14 cellular contexts compared by ENCODE assay signal in the genomic region with DNA sequence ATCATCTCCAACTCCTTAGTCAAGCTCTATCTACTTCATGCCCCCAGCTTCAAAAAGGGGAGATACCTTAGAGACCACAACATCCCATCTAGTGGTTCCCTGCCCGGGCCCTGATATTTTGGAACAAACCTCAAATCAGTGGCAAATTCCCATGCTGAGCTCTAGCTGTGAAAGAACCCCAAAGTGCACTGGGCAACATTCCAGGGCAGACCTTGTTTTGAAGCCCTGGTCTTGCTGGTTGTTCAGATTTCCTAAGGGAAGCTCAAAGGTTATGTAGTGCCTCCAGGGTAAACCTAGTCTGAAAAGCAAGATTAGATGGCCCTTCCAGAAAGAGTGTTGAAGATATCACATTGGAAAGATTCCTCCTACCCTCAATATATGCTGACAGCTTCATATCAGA. TPM values are rescaled to one million over a fixed set of nuclear protein-coding genes. Genes with fewer than 3 reads are reported as not detected.
DNase-seq lines count a peak whose midpoint lies in the region; ATAC-seq and TF ChIP-seq lines count a peak whose summit lies in the region.
"Had no signal": no experiment of that assay in that cellular context is flagged by ENCODE, and none has a peak within 500 bp of the region (broad histone marks: within the 10 kb centered on the region; RNA-seq: fewer than 3 reads in every experiment).

No MANE protein-coding gene starts in this region.

- H3K27ac ChIP-seq in thymus (ENCODE audit: low read depth) (peak overlapping the region; percentile 89), dorsolateral prefrontal cortex (no peak overlapping the region)
- H3K27ac ChIP-seq: prostate gland, SJSA1 had no signal

- no peaks in the 10 kb centered on the region for H3K27me3 ChIP-seq in thymus (ENCODE audit: control insufficient read depth, insufficient read depth)
- H3K27me3 ChIP-seq in dorsolateral prefrontal cortex, result no peaks in the 10 kb centered on the region

- no peaks in the 10 kb centered on the region for H3K36me3 ChIP-seq in thymus (ENCODE audit: control insufficient read depth, insufficient read depth)
- H3K36me3 ChIP-seq: prostate gland, SJSA1 had no signal

- H3K4me3 Mint-ChIP-seq in activated naive CD4-positive, alpha-beta T cell treated with anti-CD3 and anti-CD28 coated beads, Interleukin-2, amount 50 U/mL, for 24 hours, result peak overlapping the region; percentile 80
- H3K4me3 Mint-ChIP-seq in WTC11, result no peak overlapping the region
- H3K4me3 Mint-ChIP-seq in glutamatergic neuron (ENCODE audit: unreplicated experiment), result peak overlapping the region; percentile 9
- H3K4me3 Mint-ChIP-seq: brain, type B pancreatic cell had no signal

- TF ChIP-seq CTCF in WTC11 (IDR thresholded peaks at IDR 0.05) (no peak), glutamatergic neuron (IDR thresholded peaks at IDR 0.05; ENCODE audit: partially characterized antibody, unreplicated experiment) (no peak), dorsolateral prefrontal cortex (IDR thresholded peaks at IDR 0.05 in 54 of 56, conservative IDR thresholded peaks at IDR 0.05 in 2 of 56; ENCODE audit: low read depth in 1 of 56, partially characterized antibody in 56 of 56) (no peak)

- H3K27ac Mint-ChIP-seq in activated naive CD4-positive, alpha-beta T cell treated with anti-CD3 and anti-CD28 coated beads, Interleukin-2, amount 50 U/mL, for 24 hours, result peak overlapping the region; percentile 98
- peak overlapping the region; percentile 33 for H3K27ac Mint-ChIP-seq in WTC11
- H3K27ac Mint-ChIP-seq in glutamatergic neuron (ENCODE audit: unreplicated experiment), result no peak overlapping the region
- H3K27ac Mint-ChIP-seq: type B pancreatic cell had no signal

- H3K9me3 ChIP-seq in thymus (ENCODE audit: control insufficient read depth), result no peaks in the 10 kb centered on the region
- H3K9me3 ChIP-seq: prostate gland, SJSA1 had no signal

- intact Hi-C loops in dorsolateral prefrontal cortex (cut with DNase I) (no loop called here), Right ventricle myocardium superior (cut with DNase I) (no loop called here)

- H3K4me3 ChIP-seq in thymus (ENCODE audit: low read length) (no peak overlapping the region), dorsolateral prefrontal cortex (no peak overlapping the region)
- H3K4me3 ChIP-seq: prostate gland, SJSA1 had no signal

- H3K27me3 Mint-ChIP-seq in activated naive CD4-positive, alpha-beta T cell treated with anti-CD3 and anti-CD28 coated beads, Interleukin-2, amount 50 U/mL, for 24 hours, result no peaks in the 10 kb centered on the region
- H3K27me3 Mint-ChIP-seq in WTC11 (ENCODE audit: low read depth), result no peaks in the 10 kb centered on the region
- H3K27me3 Mint-ChIP-seq in glutamatergic neuron (ENCODE audit: unreplicated experiment), result no peaks in the 10 kb centered on the region
- H3K27me3 Mint-ChIP-seq: brain, type B pancreatic cell had no signal

- CTCF ChIA-PET in WTC11 (lab: Charles Lee), result interaction anchor here (1.2 to 2.0 kb wide), 2 partner anchors 40 to 104 kb away, joined by 4 to 7 read pairs; partner anchors contain the start of gene SLC35B1

- DNase-seq in activated naive CD4-positive, alpha-beta T cell treated with Interleukin-2 at 50 U/mL for 16 hours, result no peak
- DNase-seq in WTC11 (ENCODE audit: low spot score) (no peak), glutamatergic neuron (no peak), dorsolateral prefrontal cortex (no peak), islet precursor cell (no peak), Right ventricle myocardium superior (no peak)
- DNase-seq: DMS53, NCI-H2171 had no signal

- H3K36me3 Mint-ChIP-seq in activated naive CD4-positive, alpha-beta T cell treated with anti-CD3 and anti-CD28 coated beads, Interleukin-2, amount 50 U/mL, for 24 hours, result peaks cover 10% of the 10 kb centered on the region
- H3K36me3 Mint-ChIP-seq in WTC11, result no peaks in the 10 kb centered on the region
- H3K36me3 Mint-ChIP-seq in glutamatergic neuron (ENCODE audit: unreplicated experiment), result no peaks in the 10 kb centered on the region
- H3K36me3 Mint-ChIP-seq: type B pancreatic cell had no signal

- ATAC-seq in WTC11 (no peak), Right ventricle myocardium superior (ENCODE audit: poor library complexity) (no peak)

- H3K9me3 Mint-ChIP-seq in activated naive CD4-positive, alpha-beta T cell treated with anti-CD3 and anti-CD28 coated beads, Interleukin-2, amount 50 U/mL, for 24 hours, result peaks cover 8% of the 10 kb centered on the region
- H3K9me3 Mint-ChIP-seq in WTC11, result no peaks in the 10 kb centered on the region
- peaks cover 1% of the 10 kb centered on the region for H3K9me3 Mint-ChIP-seq in glutamatergic neuron (ENCODE audit: unreplicated experiment)
- H3K9me3 Mint-ChIP-seq: brain, type B pancreatic cell had no signal

- H3K4me1 Mint-ChIP-seq in activated naive CD4-positive, alpha-beta T cell treated with anti-CD3 and anti-CD28 coated beads, Interleukin-2, amount 50 U/mL, for 24 hours, result peaks cover 81% of the 10 kb centered on the region
- peaks cover 21% of the 10 kb centered on the region for H3K4me1 Mint-ChIP-seq in WTC11
- peaks cover 14% of the 10 kb centered on the region for H3K4me1 Mint-ChIP-seq in glutamatergic neuron (ENCODE audit: low read depth, unreplicated experiment)

- peaks cover 66% of the 10 kb centered on the region for H3K4me1 ChIP-seq in thymus (ENCODE audit: control insufficient read depth, insufficient read depth, low read length)
- H3K4me1 ChIP-seq: prostate gland, SJSA1 had no signal

- 7% methylated on average over 1 of the region's 1 CpG for WGBS in thymus

- POLR2A ChIA-PET in WTC11 (lab: Charles Lee), result no interaction called here

TF ChIP-seq in WTC11, 78 proteins besides CTCF, POLR2A, EP300 and RAD21 (continues in another document):
- TF ChIP-seq CREM (CRISPR knock-in tag; IDR thresholded peaks at IDR 0.05) (no peak), IRF1 (CRISPR knock-in tag; IDR thresholded peaks at IDR 0.05) (no peak), ATF1 (CRISPR knock-in tag; IDR thresholded peaks at IDR 0.05) (no peak), SMAD4 (CRISPR knock-in tag; IDR thresholded peaks at IDR 0.05) (no peak), SOX15 (CRISPR knock-in tag; IDR thresholded peaks at IDR 0.05) (no peak), NR1H2 (CRISPR knock-in tag; IDR thresholded peaks at IDR 0.05) (no peak), NFE2L1 (CRISPR knock-in tag; IDR thresholded peaks at IDR 0.05) (no peak), JAZF1 (CRISPR knock-in tag; IDR thresholded peaks at IDR 0.05) (no peak), ZNF416 (CRISPR knock-in tag; IDR thresholded peaks at IDR 0.05) (no peak), OVOL2 (CRISPR knock-in tag; IDR thresholded peaks at IDR 0.05; ENCODE audit: borderline replicate concordance) (no peak), KAT7 (CRISPR knock-in tag; IDR thresholded peaks at IDR 0.05; ENCODE audit: borderline replicate concordance) (no peak)
- TF ChIP-seq, protein P1, sequence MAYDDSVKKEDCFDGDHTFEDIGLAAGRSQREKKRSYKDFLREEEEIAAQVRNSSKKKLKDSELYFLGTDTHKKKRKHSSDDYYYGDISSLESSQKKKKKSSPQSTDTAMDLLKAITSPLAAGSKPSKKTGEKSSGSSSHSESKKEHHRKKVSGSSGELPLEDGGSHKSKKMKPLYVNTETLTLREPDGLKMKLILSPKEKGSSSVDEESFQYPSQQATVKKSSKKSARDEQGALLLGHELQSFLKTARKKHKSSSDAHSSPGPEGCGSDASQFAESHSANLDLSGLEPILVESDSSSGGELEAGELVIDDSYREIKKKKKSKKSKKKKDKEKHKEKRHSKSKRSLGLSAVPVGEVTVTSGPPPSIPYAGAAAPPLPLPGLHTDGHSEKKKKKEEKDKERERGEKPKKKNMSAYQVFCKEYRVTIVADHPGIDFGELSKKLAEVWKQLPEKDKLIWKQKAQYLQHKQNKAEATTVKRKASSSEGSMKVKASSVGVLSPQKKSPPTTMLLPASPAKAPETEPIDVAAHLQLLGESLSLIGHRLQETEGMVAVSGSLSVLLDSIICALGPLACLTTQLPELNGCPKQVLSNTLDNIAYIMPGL (CRISPR knock-in tag; IDR thresholded peaks at IDR 0.05), result no peak

RNA-seq across cellular contexts. Expression of gene FAM117A, which starts 16.3 kb away (rescaled TPM):
- total RNA-seq in WTC11 (2021) (26.2 to 30.4 TPM (median 29.7 TPM) in 3 replicates), glutamatergic neuron (ENCODE audit: unreplicated experiment) (11.9 TPM), dorsolateral prefrontal cortex (10 to 100 TPM in 10 of 120 experiments, 1 to 10 TPM in 110; 3.7 to 12.6 (median 6.9) TPM), Right ventricle myocardium superior (9.5 TPM)
- polyA plus RNA-seq in thymus, result 13.6 TPM

RNA-seq across cellular contexts. Expression of gene SLC35B1, which starts 39.9 kb away (rescaled TPM):
- total RNA-seq in WTC11 (2021), result 43.7 to 55.9 TPM (median 45.0 TPM) in 3 replicates
- total RNA-seq in glutamatergic neuron (ENCODE audit: unreplicated experiment), result 123 TPM
- 50.0 TPM for polyA plus RNA-seq in thymus
- 10 to 100 TPM; 30.7 to 59.0 (median 43.7) TPM for total RNA-seq in dorsolateral prefrontal cortex
- 53.3 TPM for total RNA-seq in Right ventricle myocardium superior

RNA-seq across cellular contexts. Expression of gene KAT7, which starts 40.8 kb away (rescaled TPM):
- total RNA-seq in WTC11 (2021), result 165 to 199 TPM (median 171 TPM) in 3 replicates
- total RNA-seq in glutamatergic neuron (ENCODE audit: unreplicated experiment), result 65.7 TPM
- 14.2 TPM for polyA plus RNA-seq in thymus
- 100 to 1,000 TPM in 73 of 120 experiments, 10 to 100 TPM in 47; 73.9 to 129 (median 102) TPM for total RNA-seq in dorsolateral prefrontal cortex
- total RNA-seq in Right ventricle myocardium superior, result 42.5 TPM
